ENCODE assay signal across 22 cellular contexts in the genomic region with DNA sequence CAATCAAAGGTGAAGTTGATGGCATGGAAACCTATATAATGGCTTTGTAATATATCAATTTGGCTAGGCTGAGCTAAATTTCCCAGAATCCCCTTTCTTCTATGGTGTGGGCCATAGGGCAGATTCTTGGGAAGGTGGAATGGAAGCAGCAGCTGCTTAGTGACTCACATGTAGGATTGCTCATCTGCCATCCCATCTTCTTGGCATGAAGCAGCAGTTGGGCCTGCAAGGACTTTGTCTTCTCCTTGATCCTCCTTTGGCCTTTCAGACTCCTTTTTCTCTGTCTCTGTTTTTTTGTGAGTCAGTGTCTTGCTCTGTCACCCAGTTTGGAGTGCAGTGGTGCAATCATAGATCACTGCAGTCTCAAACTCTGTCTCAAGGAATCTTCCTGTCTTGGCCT. TPM values are rescaled to one million over a fixed set of nuclear protein-coding genes. Genes with fewer than 3 reads are reported as not detected.
DNase-seq lines count a peak whose midpoint lies in the region; ATAC-seq, FAIRE-seq and TF ChIP-seq lines count a peak whose summit lies in the region.
"Had no signal": no experiment of that assay in that cellular context is flagged by ENCODE, and none has a peak within 500 bp of the region (broad histone marks: within the 10 kb centered on the region; RNA-seq: fewer than 3 reads in every experiment).

No MANE protein-coding gene starts in this region.

- no peak for TF ChIP-seq POLR2A in sigmoid colon (IDR thresholded peaks at IDR 0.05)

- intact Hi-C loops in sigmoid colon (cut with DNase I): no loop called here

- no peaks in the 10 kb centered on the region for H3K4me1 ChIP-seq in sigmoid colon
- H3K4me1 ChIP-seq: stomach, transverse colon had no signal

- no peaks in the 10 kb centered on the region for H3K36me3 ChIP-seq in MG63
- H3K36me3 ChIP-seq in bronchial epithelial cell (ENCODE audit: control insufficient read depth, insufficient read depth, low read length): no peaks in the 10 kb centered on the region
- no peaks in the 10 kb centered on the region for H3K36me3 ChIP-seq in sigmoid colon
- H3K36me3 ChIP-seq: stomach, transverse colon had no signal

- DNase-seq in EL (peak; percentile 55), MG63 (peak; percentile 78), bronchial epithelial cell (ENCODE audit: low read depth) (peak; percentile 71), myocyte (ENCODE audit: low read depth) (peak; percentile 83), sigmoid colon (no peak)
- no peak for DNase-seq in stimulated activated naive CD4-positive, alpha-beta T cell treated with Interleukin-2 at 50 U/mL for 16 hours (lab: John Stamatoyannopoulos, UW)
- DNase-seq: activated naive CD4-positive, alpha-beta T cell; activated T-cell treated with anti-CD3 and anti-CD28 coated beads, Interleukin-2, amount 50 U/mL, for 24 hours; amniotic stem cell; central memory CD4-positive, alpha-beta T cell; DMS79; midbrain; NCI-H187 treated with DMSO at 0.1 percent for 48 hours; NCI-H2227 treated with DMSO at 0.1 percent for 48 hours; stimulated activated CD4-positive, alpha-beta T cell treated with anti-CD3 and anti-CD28 coated beads, Interleukin-2, amount 100 ng/mL, for 48 hours; stomach; T-helper 9 cell; transverse colon had no signal

- no peak for TF ChIP-seq CTCF in bronchial epithelial cell (IDR thresholded peaks at IDR 0.05; ENCODE audit: insufficient read depth, low read length, severe bottlenecking)
- TF ChIP-seq CTCF in sigmoid colon (IDR thresholded peaks at IDR 0.05): no peak

- ATAC-seq in GM21381 (IDR thresholded peaks at IDR 0.05; ENCODE audit: unreplicated experiment) (no peak), GM21717 (IDR thresholded peaks at IDR 0.05; ENCODE audit: unreplicated experiment) (no peak)

- H3K27ac ChIP-seq in sigmoid colon: no peak overlapping the region
- H3K27ac ChIP-seq: SK-N-MC, skin epidermis, stomach, transverse colon had no signal

- TF ChIP-seq EP300 in sigmoid colon (IDR thresholded peaks at IDR 0.05): no peak

- no peak for FAIRE-seq in bronchial epithelial cell (lab: Jason Lieb, UNC)

- no peaks in the 10 kb centered on the region for H3K27me3 ChIP-seq in MG63
- no peaks in the 10 kb centered on the region for H3K27me3 ChIP-seq in bronchial epithelial cell (ENCODE audit: control insufficient read depth, insufficient read depth, low read length)
- H3K27me3 ChIP-seq in sigmoid colon: no peaks in the 10 kb centered on the region
- H3K27me3 ChIP-seq: stomach, transverse colon had no signal

- H3K4me3 ChIP-seq in MG63: no peak overlapping the region
- no peak overlapping the region for H3K4me3 ChIP-seq in bronchial epithelial cell (ENCODE audit: low read depth, low read length)
- H3K4me3 ChIP-seq in sigmoid colon: no peak overlapping the region
- H3K4me3 ChIP-seq: SK-N-MC, skin epidermis, stomach, transverse colon had no signal

- H3K9me3 ChIP-seq in MG63: no peaks in the 10 kb centered on the region
- H3K9me3 ChIP-seq in sigmoid colon: no peaks in the 10 kb centered on the region
- H3K9me3 ChIP-seq: stomach, transverse colon had no signal

RNA-seq across cellular contexts. Expression of a gene that starts 52.6 kb away (rescaled TPM):
- total RNA-seq in MG63 (2014; rRNA removed; shearing (Covaris generic); ENCODE audit: low replicate concordance): 3.9 and 4.2 TPM in 2 replicates
- total RNA-seq in bronchial epithelial cell: 3.1 and 3.4 TPM in 2 replicates
- 10.1 and 12.2 TPM in 2 replicates for total RNA-seq in myocyte
- 1.9 TPM for polyA plus RNA-seq in myocyte (2012)
- total RNA-seq in sigmoid colon: 10 to 100 TPM; 12.4 to 18.6 (median 17.1) TPM
- polyA plus RNA-seq in sigmoid colon: 1 to 10 TPM; 1.8 to 5.2 (median 3.2) TPM

Comparison
In these comparisons a context has a peak if more than half of its experiments do, and no peak if none do; other contexts are left out.
1. DNase-seq: peak in EL (single experiment), MG63 (single experiment), bronchial epithelial cell (single experiment) and myocyte (single experiment); none in sigmoid colon (single experiment) and stimulated activated naive CD4-positive, alpha-beta T cell treated with Interleukin-2 at 50 U/mL for 16 hours (single experiment).